Comparison of ENCODE assay signal across 20 cellular contexts in genomic region chr10:51416494-51416893, GRCh38.
"Had no signal": no experiment of that assay in that cellular context is flagged by ENCODE, and none has a peak within 500 bp of the region (broad histone marks: within the 10 kb centered on the region; RNA-seq: fewer than 3 reads in every experiment).

No MANE protein-coding gene starts in this region.

- H3K9me3 Mint-ChIP-seq: dendritic cell treated with granulocyte-macrophage colony-stimulating factor and Interleukin-4, amounts not matched to agents 40 ng/mL and 50 ng/mL, for 4 days; effector memory CD8-positive, alpha-beta T cell had no signal

- ATAC-seq: effector memory CD8-positive, alpha-beta T cell; foreskin keratinocyte; heart right ventricle; left cardiac atrium; left lung; left ventricle myocardium superior; lower lobe of right lung; mucosa of descending colon had no signal

- H3K4me3 Mint-ChIP-seq: dendritic cell treated with granulocyte-macrophage colony-stimulating factor and Interleukin-4, amounts not matched to agents 40 ng/mL and 50 ng/mL, for 4 days; effector memory CD8-positive, alpha-beta T cell; mesothelial cell of epicardium; naive B cell had no signal

- H3K36me3 Mint-ChIP-seq: naive B cell had no signal

- H3K27me3 ChIP-seq: colonic mucosa, esophagus muscularis mucosa, foreskin keratinocyte, gastrocnemius medialis, heart right ventricle, left lung had no signal

- H3K27ac ChIP-seq: colonic mucosa, esophagus muscularis mucosa, foreskin keratinocyte, gastrocnemius medialis, heart right ventricle, left lung, lower lobe of right lung had no signal

- H3K9me3 ChIP-seq: colonic mucosa, esophagus muscularis mucosa, gastrocnemius medialis, heart right ventricle, left lung, lower lobe of right lung, mucosa of descending colon had no signal

- H3K4me3 ChIP-seq: colonic mucosa, esophagus muscularis mucosa, gastrocnemius medialis, heart right ventricle, left lung, lower lobe of right lung, mucosa of descending colon had no signal

- H3K4me1 ChIP-seq: colonic mucosa, foreskin keratinocyte, left lung, lower lobe of right lung had no signal

- H3K27ac Mint-ChIP-seq: dendritic cell treated with granulocyte-macrophage colony-stimulating factor and Interleukin-4, amounts not matched to agents 40 ng/mL and 50 ng/mL, for 4 days; effector memory CD8-positive, alpha-beta T cell; mesothelial cell of epicardium; naive B cell had no signal

- DNase-seq: colonic mucosa; cortex of kidney; effector CD8-positive, alpha-beta T cell; effector memory CD8-positive, alpha-beta T cell; foreskin keratinocyte; gastrocnemius medialis; glutamatergic neuron; head of caudate nucleus; heart right ventricle; hippocampal formation; left cardiac atrium; left lung; left ventricle myocardium superior; lower lobe of right lung; mesenchymal stem cell; mucosa of descending colon; naive B cell had no signal

- H3K27me3 Mint-ChIP-seq: dendritic cell treated with granulocyte-macrophage colony-stimulating factor and Interleukin-4, amounts not matched to agents 40 ng/mL and 50 ng/mL, for 4 days; effector memory CD8-positive, alpha-beta T cell had no signal

- H3K4me1 Mint-ChIP-seq: mesothelial cell of epicardium, naive B cell had no signal

- H3K36me3 ChIP-seq: colonic mucosa, esophagus muscularis mucosa, gastrocnemius medialis, heart right ventricle, left lung, lower lobe of right lung had no signal
